8 cellular contexts compared by ENCODE assay signal in genomic region chr14:69612014-69612758, GRCh38. TPM values are rescaled to one million over a fixed set of nuclear protein-coding genes. Genes with fewer than 3 reads are reported as not detected.
DNase-seq lines count a peak whose midpoint lies in the region; TF ChIP-seq lines count a peak whose summit lies in the region.

No MANE protein-coding gene starts in this region.

- WGBS in esophagus muscularis mucosa, result 0% methylated on average over 17 of the region's 47 CpGs

- peaks cover 5% of the 10 kb centered on the region for H3K36me3 Mint-ChIP-seq in type B pancreatic cell

- TF ChIP-seq CTCF in HFF-Myc (IDR thresholded peaks at IDR 0.05; ENCODE audit: low read depth, low read length, missing control alignments), result no peak
- TF ChIP-seq CTCF in esophagus muscularis mucosa (IDR thresholded peaks at IDR 0.05), result no peak
- no peak for TF ChIP-seq CTCF in type B pancreatic cell (conservative IDR thresholded peaks at IDR 0.05)
- TF ChIP-seq CTCF in GM13977 (IDR thresholded peaks at IDR 0.05; ENCODE audit: extremely low read depth, insufficient read depth, missing control alignments), result no peak

- H3K4me1 ChIP-seq in ES-I3 (ENCODE audit: insufficient read depth, low read length) (peaks cover 11% of the 10 kb centered on the region), esophagus muscularis mucosa (peaks cover 54 to 63% (median 56%) of the 10 kb centered on the region in 4 donors)

- H3K27me3 ChIP-seq in esophagus muscularis mucosa, result no peaks in the 10 kb centered on the region

- in situ Hi-C loops in GM13977 (cut with MboI; ENCODE audit: low pct_unique_long_range_greater_than_20kb, low sequenced_read_pairs, unreplicated experiment), result no loop called here

- DNase-seq in HFF-Myc (ENCODE audit: extremely low read depth, low read depth) (no peak), NCI-H1694 (lab: John Stamatoyannopoulos, UW) (peak; percentile 68), esophagus muscularis mucosa (ENCODE audit: extremely low spot score) (no peak), myocyte (ENCODE audit: low read depth) (peak; percentile 41), type B pancreatic cell (ENCODE audit: extremely low spot score, unreplicated experiment) (no peak), GM13977 (ENCODE audit: low spot score) (no peak)
- peak; percentile 73 for DNase-seq in activated CD8-positive, alpha-beta memory T cell treated with anti-CD3 and anti-CD28 coated beads, Interleukin-2, amount 50 U/mL, for 48 hours

- TF ChIP-seq POLR2A in esophagus muscularis mucosa (IDR thresholded peaks at IDR 0.05; ENCODE audit: low read depth), result no peak

- H3K36me3 ChIP-seq in ES-I3 (ENCODE audit: insufficient read depth, low read length), result no peaks in the 10 kb centered on the region
- no peaks in the 10 kb centered on the region for H3K36me3 ChIP-seq in esophagus muscularis mucosa

- H3K27ac Mint-ChIP-seq in type B pancreatic cell, result peak overlapping the region; percentile 95

- intact Hi-C loops in esophagus muscularis mucosa (cut with DNase I), result loop anchor here (5.0 kb wide), 2 partner anchors 35 to 155 kb away; partner anchors contain the start of gene SRSF5

- H3K27ac ChIP-seq in esophagus muscularis mucosa (replicated peaks in 1 of 4), result peak overlapping the region; percentile 97 to 100 (median 100)

- H3K9me3 Mint-ChIP-seq in type B pancreatic cell, result no peaks in the 10 kb centered on the region

- H3K4me1 Mint-ChIP-seq in type B pancreatic cell (ENCODE audit: unreplicated experiment), result peaks cover 65% of the 10 kb centered on the region

- H3K9me3 ChIP-seq in ES-I3 (ENCODE audit: control insufficient read depth, insufficient read depth, low read length), result no peaks in the 10 kb centered on the region; the same call in 1 of the 2 replicates
- no peaks in the 10 kb centered on the region for H3K9me3 ChIP-seq in esophagus muscularis mucosa

- peak overlapping the region; percentile 78 for H3K9ac ChIP-seq in ES-I3 (ENCODE audit: low read depth, low read length)

- peak overlapping the region; percentile 96 for H3K4me3 Mint-ChIP-seq in type B pancreatic cell

- no peaks in the 10 kb centered on the region for H3K27me3 Mint-ChIP-seq in type B pancreatic cell

- H3K4me3 ChIP-seq in HFF-Myc (replicated peaks; ENCODE audit: low read depth, low read length), result peak overlapping the region; percentile 86
- peak overlapping the region; percentile 83 to 91 (median 91) for H3K4me3 ChIP-seq in esophagus muscularis mucosa

- no peak for TF ChIP-seq EP300 in esophagus muscularis mucosa (IDR thresholded peaks at IDR 0.05)

RNA-seq across cellular contexts. Expression of gene SUSD6, which starts 0.8 kb away (rescaled TPM):
- total RNA-seq in esophagus muscularis mucosa, result 10 to 100 TPM; 21.2 to 89.5 (median 43.5) TPM
- 13.4 and 14.6 TPM in 2 replicates for total RNA-seq in myocyte
- 15.5 TPM for polyA plus RNA-seq in myocyte (2012)
- 31.7 and 78.9 TPM in 2 replicates for total RNA-seq in type B pancreatic cell (ENCODE audit: low replicate concordance)

RNA-seq across cellular contexts. Expression of gene CCDC177, which starts 37.5 kb away (rescaled TPM):
- total RNA-seq in esophagus muscularis mucosa (not detected), myocyte (not detected in 2 replicates), type B pancreatic cell (ENCODE audit: low replicate concordance) (0.21 and 3.4 TPM in 2 replicates)
- polyA plus RNA-seq in myocyte (2012), result not detected

Comparison
In these comparisons a context has a peak if more than half of its experiments do, and no peak if none do; other contexts are left out.
1. DNase-seq: peak in NCI-H1694 (single experiment), activated CD8-positive, alpha-beta memory T cell treated with anti-CD3 and anti-CD28 coated beads, Interleukin-2, amount 50 U/mL, for 48 hours (single experiment) and myocyte (single experiment); none in HFF-Myc (single experiment), esophagus muscularis mucosa (single experiment), type B pancreatic cell (single experiment) and GM13977 (single experiment).